16 cellular contexts compared by ENCODE assay signal in the genomic region with DNA sequence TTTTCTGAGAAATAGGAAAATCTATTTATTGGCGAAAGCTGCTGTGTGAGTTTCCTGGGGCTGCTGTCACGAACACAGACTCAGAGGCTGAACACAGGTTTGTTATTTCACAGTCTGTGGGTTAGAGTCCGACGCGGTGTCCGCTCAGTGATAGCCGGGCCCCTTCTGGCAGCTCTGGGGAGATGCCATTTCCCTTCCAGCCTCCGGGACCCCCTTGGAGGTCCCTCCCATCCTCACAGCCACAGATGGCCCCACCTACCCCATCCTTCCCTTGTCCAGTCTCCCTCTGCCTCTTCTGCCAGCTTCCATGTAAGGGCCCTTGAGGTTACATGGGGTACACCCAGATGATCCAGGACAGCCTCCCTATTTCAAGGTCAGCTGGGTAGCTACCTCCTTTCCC.
DNase-seq lines count a peak whose midpoint lies in the region; ATAC-seq, FAIRE-seq and TF ChIP-seq lines count a peak whose summit lies in the region.
"Had no signal": no experiment of that assay in that cellular context is flagged by ENCODE, and none has a peak within 500 bp of the region (broad histone marks: within the 10 kb centered on the region; RNA-seq: fewer than 3 reads in every experiment).

No MANE protein-coding gene starts in this region.

- H3K4me3 ChIP-seq in BLaER1 (no peak overlapping the region), GM23338 (no peak overlapping the region), sigmoid colon (no peak overlapping the region)

- no peak for TF ChIP-seq POLR2A in sigmoid colon (IDR thresholded peaks at IDR 0.05)

- DNase-seq in GM23338 (ENCODE audit: low spot score), result no peak
- peak; percentile 45 for DNase-seq in ecto neural progenitor cell (ENCODE audit: low spot score)
- DNase-seq in sigmoid colon, result peak; percentile 29
- no peak for DNase-seq in NCI-H2081 treated with DMSO at 0.1 percent for 48 hours (lab: John Stamatoyannopoulos, UW)
- DNase-seq in D721Med (ENCODE audit: insufficient read length, low spot score), result no peak
- no peak for DNase-seq in GDM1 (lab: John Stamatoyannopoulos, UW)
- DNase-seq: ACHN; CD4-positive, alpha-beta memory T cell; NCI-H1105; NCI-H1694 treated with DMSO at 0.1 percent for 48 hours; NCI-H446 treated with DMSO at 0.1 percent for 48 hours; NCI-H774 had no signal

- H3K79me2 ChIP-seq in GM23338 (replicated peaks; ENCODE audit: insufficient read depth), result no peaks in the 10 kb centered on the region

- intact Hi-C loops in sigmoid colon (cut with DNase I), result no loop called here

- no peak for FAIRE-seq in D721Med (lab: Jason Lieb, UNC)

- H3K4me2 ChIP-seq in BLaER1, result peak overlapping the region; percentile 94
- H3K4me2 ChIP-seq in GM23338, result no peak overlapping the region
- H3K4me2 ChIP-seq: KMS-11 had no signal

- H3K9ac ChIP-seq in BLaER1, result no peak overlapping the region
- H3K9ac ChIP-seq: KMS-11 had no signal

- H4K20me1 ChIP-seq in BLaER1 (no peaks in the 10 kb centered on the region), GM23338 (replicated peaks; ENCODE audit: insufficient read depth) (no peaks in the 10 kb centered on the region)

- H3K27ac ChIP-seq in BLaER1 (no peak overlapping the region), GM23338 (ENCODE audit: low read depth) (no peak overlapping the region), sigmoid colon (no peak overlapping the region)
- H3K27ac ChIP-seq: KMS-11 had no signal

- 80 to 88% methylated on average over 8 of the region's 8 CpGs for WGBS in sigmoid colon, 2 donors

- no peak overlapping the region for H3K27ac Mint-ChIP-seq in GM23338

- no peak overlapping the region for H2AFZ ChIP-seq in GM23338

- no peak overlapping the region for H3K4me3 Mint-ChIP-seq in GM23338
- H3K4me3 Mint-ChIP-seq: CD4-positive, alpha-beta memory T cell had no signal

- H3K36me3 ChIP-seq in BLaER1 (no peaks in the 10 kb centered on the region), GM23338 (ENCODE audit: insufficient read depth) (no peaks in the 10 kb centered on the region), sigmoid colon (no peaks in the 10 kb centered on the region)

- H3K4me1 ChIP-seq in BLaER1 (peaks cover 73% of the 10 kb centered on the region), GM23338 (ENCODE audit: insufficient read depth) (no peaks in the 10 kb centered on the region), sigmoid colon (no peaks in the 10 kb centered on the region)

- no peak for TF ChIP-seq CTCF in GM23338 (conservative IDR thresholded peaks at IDR 0.05; ENCODE audit: low read depth in 2 of 2)
- no peak for TF ChIP-seq CTCF in sigmoid colon (IDR thresholded peaks at IDR 0.05)
- no peak for TF ChIP-seq CTCF in D721Med (IDR thresholded peaks at IDR 0.05; ENCODE audit: insufficient read depth, missing control alignments)

- H3K9me3 ChIP-seq in BLaER1 (no peaks in the 10 kb centered on the region), sigmoid colon (no peaks in the 10 kb centered on the region)

- no peak for TF ChIP-seq EP300 in sigmoid colon (IDR thresholded peaks at IDR 0.05)

- H3K27me3 Mint-ChIP-seq in GM23338 (ENCODE audit: insufficient read depth, low read depth, poor library complexity), result peaks cover 11% of the 10 kb centered on the region

- ATAC-seq in GM23338, result peak; percentile 28
- ATAC-seq: Panc1, Right ventricle myocardium inferior had no signal

- H3K36me3 Mint-ChIP-seq in GM23338 (ENCODE audit: low read depth), result no peaks in the 10 kb centered on the region
- H3K36me3 Mint-ChIP-seq: CD4-positive, alpha-beta memory T cell had no signal

- no peaks in the 10 kb centered on the region for H3K9me2 ChIP-seq in GM23338 (ENCODE audit: insufficient read depth)

- H3K4me1 Mint-ChIP-seq in GM23338, result peaks cover 7% of the 10 kb centered on the region; the same call in 2 of the 3 replicates

- no peaks in the 10 kb centered on the region; the same call in 2 of the 3 replicates for H3K9me3 Mint-ChIP-seq in GM23338

- H3F3A ChIP-seq in GM23338 (replicated peaks; ENCODE audit: low read depth), result no peaks in the 10 kb centered on the region

- H3K27me3 ChIP-seq in BLaER1 (no peaks in the 10 kb centered on the region), GM23338 (ENCODE audit: insufficient read depth) (no peaks in the 10 kb centered on the region), sigmoid colon (no peaks in the 10 kb centered on the region)

TF ChIP-seq in GM23338, 12 proteins besides CTCF, POLR2A, EP300 and RAD21 (continues in another document):
- no peak for TF ChIP-seq POLR2AphosphoS5 (IDR thresholded peaks at IDR 0.05; ENCODE audit: low read depth)
- TF ChIP-seq ZNF114 (CRISPR knock-in tag; IDR thresholded peaks at IDR 0.05), result no peak
- TF ChIP-seq EZH2 (IDR thresholded peaks at IDR 0.05; ENCODE audit: low read depth, unreplicated experiment), result no peak
- no peak for TF ChIP-seq ZNF331 (CRISPR knock-in tag; IDR thresholded peaks at IDR 0.05; ENCODE audit: low read depth)
- no peak for TF ChIP-seq NANOG (IDR thresholded peaks at IDR 0.05; ENCODE audit: borderline replicate concordance)
- TF ChIP-seq STAT1 (IDR thresholded peaks at IDR 0.05; ENCODE audit: unreplicated experiment), result no peak
- no peak for TF ChIP-seq CREB1 (CRISPR knock-in tag; IDR thresholded peaks at IDR 0.05; ENCODE audit: low read depth)
- TF ChIP-seq REST (IDR thresholded peaks at IDR 0.05; ENCODE audit: unreplicated experiment), result no peak
- TF ChIP-seq EZH2phosphoT487 (IDR thresholded peaks at IDR 0.05; ENCODE audit: unreplicated experiment), result no peak

Comparison
In these comparisons a context has a peak if more than half of its experiments do, and no peak if none do; other contexts are left out.
1. DNase-seq: peak in ecto neural progenitor cell (single experiment) and sigmoid colon (single experiment); none in GM23338 (single experiment), NCI-H2081 treated with DMSO at 0.1 percent for 48 hours (single experiment), D721Med (single experiment) and GDM1 (single experiment).